ENCODE assay signal across 20 cellular contexts in the genomic region with DNA sequence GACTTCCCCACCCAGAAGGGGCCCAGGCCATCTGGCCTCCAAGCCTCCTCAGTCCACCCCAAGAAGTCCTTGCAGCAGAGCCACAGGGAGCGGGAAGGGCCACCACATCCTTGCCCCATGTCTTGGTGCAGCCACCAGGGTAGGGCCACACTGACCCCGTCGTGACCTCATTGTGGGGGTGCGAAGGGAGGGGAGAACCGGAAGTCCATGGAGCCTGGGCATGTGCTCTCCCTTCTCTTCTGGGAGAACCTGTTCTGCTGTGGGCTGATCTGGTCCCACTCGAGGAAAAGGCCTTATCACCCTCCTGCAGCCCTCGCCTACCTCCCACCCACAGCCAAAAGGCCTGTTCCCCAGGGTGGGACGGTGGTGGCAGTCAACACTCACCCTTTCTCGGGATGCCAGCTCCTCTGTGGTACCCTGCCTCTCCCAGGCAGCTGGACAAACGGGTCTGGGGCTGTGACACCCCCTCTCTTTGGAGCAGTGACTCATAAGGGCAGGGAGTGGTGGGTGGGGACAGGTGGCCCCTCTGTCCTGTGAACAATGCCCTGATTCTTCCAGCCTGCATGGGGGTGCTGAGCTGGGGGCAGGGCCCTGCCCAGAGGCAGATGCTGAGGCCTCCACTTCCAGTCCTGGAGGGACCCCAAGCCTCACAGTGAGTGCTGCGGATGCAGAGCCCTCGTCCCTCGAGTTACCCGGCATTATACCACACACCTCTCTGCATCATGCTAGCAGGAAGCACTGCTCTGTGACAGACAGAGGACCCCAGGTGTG. TPM values are rescaled to one million over a fixed set of nuclear protein-coding genes. Genes with fewer than 3 reads are reported as not detected.
A peak's percentile ranks its signal among the peaks of the same experiment; 100 is the strongest.
DNase-seq lines count a peak whose midpoint lies in the region; ATAC-seq and TF ChIP-seq lines count a peak whose summit lies in the region.
"Had no signal": no experiment of that assay in that cellular context is flagged by ENCODE, and none has a peak within 500 bp of the region (broad histone marks: within the 10 kb centered on the region; RNA-seq: fewer than 3 reads in every experiment).

No MANE protein-coding gene starts in this region.

- TF ChIP-seq POLR2A in NB4 (IDR thresholded peaks at IDR 0.05; ENCODE audit: extremely low read depth, insufficient read length): no peak

- H3K36me3 Mint-ChIP-seq in stimulated activated effector memory CD8-positive, alpha-beta T cell treated with anti-CD3 and anti-CD28 coated beads, Interleukin-12 subunit alpha, Interleukin-12 subunit beta, amount 100 ng/mL, for 72 hours: no peaks in the 10 kb centered on the region
- H3K36me3 Mint-ChIP-seq: naive thymus-derived CD4-positive, alpha-beta T cell had no signal

- H3K9me3 Mint-ChIP-seq in stimulated activated effector memory CD8-positive, alpha-beta T cell treated with anti-CD3 and anti-CD28 coated beads, Interleukin-12 subunit alpha, Interleukin-12 subunit beta, amount 100 ng/mL, for 72 hours: no peaks in the 10 kb centered on the region
- H3K9me3 Mint-ChIP-seq: activated T-helper 2 cell treated with anti-CD3 and anti-CD28 coated beads, Interferon-gamma antibody, Interleukin-2, Interleukin-4, amounts not matched to agents 10 μg/mL and 5 μg/mL and 100 μg/mL, durations not matched to agents 14 hours and 24 hours and 36 hours had no signal

- DNase-seq in activated CD8-positive, alpha-beta memory T cell treated with anti-CD3 and anti-CD28 coated beads, Interleukin-2, amount 50 U/mL, for 48 hours: peak; percentile 44
- DNase-seq in activated CD8-positive, alpha-beta memory T cell treated with anti-CD3 and anti-CD28 coated beads, Interleukin-2, amount 50 U/mL, for 4 hours: no peak
- DNase-seq in NB4 (ENCODE audit: low read depth) (peak; percentile 58), DMS53 (lab: John Stamatoyannopoulos, UW) (no peak), NCI-H748 treated with DMSO at 0.1 percent for 48 hours (lab: John Stamatoyannopoulos, UW) (no peak)
- DNase-seq in stimulated activated effector memory CD8-positive, alpha-beta T cell treated with anti-CD3 and anti-CD28 coated beads, Interleukin-12 subunit alpha, Interleukin-12 subunit beta, amount 100 ng/mL, for 72 hours (ENCODE audit: low spot score in 2 of 2): no peak
- DNase-seq: activated CD4-positive, alpha-beta T cell treated with anti-CD3 and anti-CD28 coated beads for 36 hours; brain microvascular endothelial cell; DMS153; foreskin keratinocyte; naive thymus-derived CD4-positive, alpha-beta T cell; NCI-H2107; stimulated activated CD4-positive, alpha-beta T cell treated with anti-CD3 and anti-CD28 coated beads, Interleukin-2, amount 100 ng/mL, for 48 hours had no signal

- H3K4me3 ChIP-seq in NB4 (ENCODE audit: low read depth, low read length): no peak overlapping the region
- H3K4me3 ChIP-seq: hepatocyte, SK-N-MC had no signal

- H3K4me1 Mint-ChIP-seq in stimulated activated effector memory CD8-positive, alpha-beta T cell treated with anti-CD3 and anti-CD28 coated beads, Interleukin-12 subunit alpha, Interleukin-12 subunit beta, amount 100 ng/mL, for 72 hours: peaks cover 43% of the 10 kb centered on the region

- no peak for TF ChIP-seq CTCF in NB4 (IDR thresholded peaks at IDR 0.05; ENCODE audit: low read depth, low read length)

- ATAC-seq in esophagus mucosa (peak; percentile 13), HG02884 (IDR thresholded peaks at IDR 0.05; ENCODE audit: unreplicated experiment) (no peak)
- no peak for ATAC-seq in stimulated activated effector memory CD8-positive, alpha-beta T cell treated with anti-CD3 and anti-CD28 coated beads, Interleukin-12 subunit alpha, Interleukin-12 subunit beta, amount 100 ng/mL, for 72 hours
- ATAC-seq: activated CD4-positive, alpha-beta T cell treated with anti-CD3 and anti-CD28 coated beads for 36 hours; foreskin keratinocyte had no signal

- H3K4me3 Mint-ChIP-seq in stimulated activated effector memory CD8-positive, alpha-beta T cell treated with anti-CD3 and anti-CD28 coated beads, Interleukin-12 subunit alpha, Interleukin-12 subunit beta, amount 100 ng/mL, for 72 hours: no peak overlapping the region
- H3K4me3 Mint-ChIP-seq: activated CD4-positive, alpha-beta T cell treated with anti-CD3 and anti-CD28 coated beads for 36 hours; memory B cell had no signal

- H3K27ac Mint-ChIP-seq in stimulated activated effector memory CD8-positive, alpha-beta T cell treated with anti-CD3 and anti-CD28 coated beads, Interleukin-12 subunit alpha, Interleukin-12 subunit beta, amount 100 ng/mL, for 72 hours: peak overlapping the region; percentile 40
- H3K27ac Mint-ChIP-seq: activated CD4-positive, alpha-beta T cell treated with anti-CD3 and anti-CD28 coated beads for 36 hours; activated T-helper 2 cell treated with anti-CD3 and anti-CD28 coated beads, Interferon-gamma antibody, Interleukin-2, Interleukin-4, amounts not matched to agents 10 μg/mL and 5 μg/mL and 100 μg/mL, durations not matched to agents 14 hours and 24 hours and 36 hours; memory B cell; naive thymus-derived CD4-positive, alpha-beta T cell had no signal

RNA-seq across cellular contexts. Expression of a gene that starts 14.6 kb away (rescaled TPM):
- total RNA-seq in esophagus mucosa: 583 TPM

RNA-seq across cellular contexts. Expression of a gene that starts 27.9 kb away (rescaled TPM):
- 0.96 TPM for total RNA-seq in esophagus mucosa
- total RNA-seq: skeletal muscle tissue had no signal

RNA-seq across cellular contexts. Expression of a gene that starts 56.5 kb away (rescaled TPM):
- 22.4 TPM for total RNA-seq in esophagus mucosa
- total RNA-seq: activated CD4-positive, alpha-beta T cell treated with anti-CD3 and anti-CD28 coated beads for 36 hours; activated T-helper 2 cell treated with anti-CD3 and anti-CD28 coated beads, Interferon-gamma antibody, Interleukin-2, Interleukin-4, amounts not matched to agents 10 μg/mL and 5 μg/mL and 100 μg/mL, durations not matched to agents 14 hours and 24 hours and 36 hours; naive thymus-derived CD4-positive, alpha-beta T cell; skeletal muscle tissue had no signal

Comparison
In these comparisons a context has a peak if more than half of its experiments do, and no peak if none do; other contexts are left out.
1. DNase-seq: peak in activated CD8-positive, alpha-beta memory T cell treated with anti-CD3 and anti-CD28 coated beads, Interleukin-2, amount 50 U/mL, for 48 hours (single experiment) and NB4 (single experiment); none in activated CD8-positive, alpha-beta memory T cell treated with anti-CD3 and anti-CD28 coated beads, Interleukin-2, amount 50 U/mL, for 4 hours (single experiment), stimulated activated effector memory CD8-positive, alpha-beta T cell treated with anti-CD3 and anti-CD28 coated beads, Interleukin-12 subunit alpha, Interleukin-12 subunit beta, amount 100 ng/mL, for 72 hours (0 of 2), DMS53 (single experiment) and NCI-H748 treated with DMSO at 0.1 percent for 48 hours (single experiment).